In the genomic region with DNA sequence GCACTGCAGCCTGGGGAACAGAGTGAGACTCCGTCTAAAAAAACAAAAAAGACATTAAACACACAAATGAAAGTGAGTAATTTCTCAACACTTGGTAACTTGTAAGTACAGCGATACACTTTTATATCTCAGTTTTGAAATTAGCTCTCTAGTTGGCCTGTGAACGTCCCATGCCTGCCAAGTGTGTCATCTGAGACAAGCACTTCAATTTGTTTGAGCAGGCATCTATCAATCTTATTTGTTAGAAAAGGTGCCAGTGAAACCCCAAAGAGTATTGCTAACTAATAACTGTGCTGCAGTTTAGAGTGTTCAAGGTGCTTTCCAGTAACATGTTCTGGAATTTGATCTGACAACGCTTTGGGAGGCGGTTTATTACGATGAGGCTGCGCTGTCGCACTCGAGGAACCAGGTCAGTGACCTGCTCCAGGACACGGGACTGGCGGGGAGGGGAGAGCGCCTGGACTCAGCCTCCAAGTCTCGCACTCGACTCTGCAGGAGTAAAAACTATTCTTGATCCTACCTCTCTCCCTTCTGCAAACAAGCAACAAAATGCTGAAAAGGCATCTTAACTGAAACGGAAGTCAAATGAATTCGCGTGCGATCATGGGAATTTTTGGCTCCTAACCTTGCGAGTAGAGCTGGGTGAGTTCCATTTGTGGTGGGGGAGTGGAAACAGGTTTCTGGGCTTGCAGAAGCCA, we compare ENCODE assay signal across 8 cellular contexts. TPM values are rescaled to one million over a fixed set of nuclear protein-coding genes. Genes with fewer than 3 reads are reported as not detected.
DNase-seq lines count a peak whose midpoint lies in the region; ATAC-seq and TF ChIP-seq lines count a peak whose summit lies in the region.

No MANE protein-coding gene starts in this region.

- H3K27me3 Mint-ChIP-seq in CD4-positive, alpha-beta T cell, result no peaks in the 10 kb centered on the region
- H3K27me3 Mint-ChIP-seq in T-helper 1 cell treated with Interleukin-12 subunit alpha and Interleukin-12 subunit beta and Interleukin-4 antibody, amounts not matched to agents 30 μg/mL and 1 μg/mL, for 36 hours (ENCODE audit: low read depth), result peaks cover 3% of the 10 kb centered on the region
- H3K27me3 Mint-ChIP-seq in type B pancreatic cell, result no peaks in the 10 kb centered on the region

- intact Hi-C loops in CD4-positive, alpha-beta T cell (cut with DNase I, micrococcal nuclease), result loop anchor here (1.0 to 10.0 kb wide), 5 partner anchors 64 to 930 kb away; a partner anchor contains a TSS

- no peaks in the 10 kb centered on the region for H3K9me3 Mint-ChIP-seq in CD4-positive, alpha-beta T cell
- H3K9me3 Mint-ChIP-seq in T-helper 1 cell treated with Interleukin-12 subunit alpha and Interleukin-12 subunit beta and Interleukin-4 antibody, amounts not matched to agents 30 μg/mL and 1 μg/mL, for 36 hours, result no peaks in the 10 kb centered on the region
- no peaks in the 10 kb centered on the region for H3K9me3 Mint-ChIP-seq in type B pancreatic cell

- H3K4me1 Mint-ChIP-seq in CD4-positive, alpha-beta T cell (ENCODE audit: low read depth), result peaks cover 37% of the 10 kb centered on the region
- peaks cover 25% of the 10 kb centered on the region for H3K4me1 Mint-ChIP-seq in T-helper 1 cell treated with Interleukin-12 subunit alpha and Interleukin-12 subunit beta and Interleukin-4 antibody, amounts not matched to agents 30 μg/mL and 1 μg/mL, for 36 hours (ENCODE audit: low read depth)
- H3K4me1 Mint-ChIP-seq in type B pancreatic cell (ENCODE audit: unreplicated experiment), result peaks cover 30% of the 10 kb centered on the region

- no peaks in the 10 kb centered on the region for H3K9me3 ChIP-seq in CD4-positive, alpha-beta T cell (ENCODE audit: control insufficient read depth, low read length)
- no peaks in the 10 kb centered on the region for H3K9me3 ChIP-seq in esophagus (ENCODE audit: control insufficient read depth in 2 of 2, insufficient read depth in 1 of 2, low read depth in 1 of 2, low read length in 1 of 2)
- H3K9me3 ChIP-seq in muscle layer of duodenum (ENCODE audit: control insufficient read depth in 1 of 2, low read length in 2 of 2), result no peaks in the 10 kb centered on the region

- no peak for ATAC-seq in CD4-positive, alpha-beta T cell (ENCODE audit: poor library complexity)
- peak; percentile 0 for ATAC-seq in HG02588 (IDR thresholded peaks at IDR 0.05; ENCODE audit: unreplicated experiment)
- no peak for ATAC-seq in HG03095 (IDR thresholded peaks at IDR 0.05; ENCODE audit: unreplicated experiment)

- CTCF ChIA-PET in CD4-positive, alpha-beta T cell (lab: Charles Lee), result no interaction called here

- POLR2A ChIA-PET in CD4-positive, alpha-beta T cell (lab: Charles Lee), result interaction anchor here (0.7 to 1.1 kb wide), 3 partner anchors 62 to 413 kb away, joined by 3 to 12 read pairs (median 3); a partner anchor contains a TSS

- H3K4me3 Mint-ChIP-seq in CD4-positive, alpha-beta T cell, result peak overlapping the region; percentile 98
- peak overlapping the region; percentile 88 for H3K4me3 Mint-ChIP-seq in T-helper 1 cell treated with Interleukin-12 subunit alpha and Interleukin-12 subunit beta and Interleukin-4 antibody, amounts not matched to agents 30 μg/mL and 1 μg/mL, for 36 hours
- peak overlapping the region; percentile 93 for H3K4me3 Mint-ChIP-seq in type B pancreatic cell

- WGBS in esophagus, 2 donors, result 15 to 16% methylated on average over 19 of the region's 19 CpGs

- H3K27ac ChIP-seq in CD4-positive, alpha-beta T cell (ENCODE audit: low read depth, low read length), result peak overlapping the region; percentile 45
- H3K27ac ChIP-seq in esophagus (ENCODE audit: low read depth in 2 of 2, low read length in 1 of 2), result peak overlapping the region; percentile 97 to 99
- H3K27ac ChIP-seq in muscle layer of duodenum (ENCODE audit: low read length), result peak overlapping the region; percentile 81

- no peaks in the 10 kb centered on the region for H3K27me3 ChIP-seq in CD4-positive, alpha-beta T cell (ENCODE audit: control insufficient read depth, insufficient read depth, low read length)
- no peaks in the 10 kb centered on the region for H3K27me3 ChIP-seq in esophagus (ENCODE audit: control insufficient read depth in 1 of 2, insufficient read depth in 2 of 2, low read length in 2 of 2)
- no peaks in the 10 kb centered on the region for H3K27me3 ChIP-seq in muscle layer of duodenum (ENCODE audit: low read depth, low read length)

- peaks cover 19% of the 10 kb centered on the region for H3K36me3 Mint-ChIP-seq in CD4-positive, alpha-beta T cell (ENCODE audit: low read depth)
- H3K36me3 Mint-ChIP-seq in T-helper 1 cell treated with Interleukin-12 subunit alpha and Interleukin-12 subunit beta and Interleukin-4 antibody, amounts not matched to agents 30 μg/mL and 1 μg/mL, for 36 hours (ENCODE audit: low read depth), result peaks cover 9% of the 10 kb centered on the region
- peaks cover 13% of the 10 kb centered on the region for H3K36me3 Mint-ChIP-seq in type B pancreatic cell

- H3K27ac Mint-ChIP-seq in CD4-positive, alpha-beta T cell, result peak overlapping the region; percentile 100
- H3K27ac Mint-ChIP-seq in T-helper 1 cell treated with Interleukin-12 subunit alpha and Interleukin-12 subunit beta and Interleukin-4 antibody, amounts not matched to agents 30 μg/mL and 1 μg/mL, for 36 hours, result peak overlapping the region; percentile 90
- H3K27ac Mint-ChIP-seq in type B pancreatic cell, result peak overlapping the region; percentile 98

- DNase-seq in CD4-positive, alpha-beta T cell, result peak in 4 of 10 experiments; percentile 2 to 33 (median 8)
- no peak for DNase-seq in type B pancreatic cell (ENCODE audit: extremely low spot score, unreplicated experiment)
- DNase-seq in kidney glomerular epithelial cell (lab: John Stamatoyannopoulos, UW), result no peak

- no peak for TF ChIP-seq CTCF in CD4-positive, alpha-beta T cell (IDR thresholded peaks at IDR 0.05)
- TF ChIP-seq CTCF in type B pancreatic cell (conservative IDR thresholded peaks at IDR 0.05), result no peak

- H3K4me1 ChIP-seq in esophagus (ENCODE audit: control insufficient read depth in 2 of 2, insufficient read depth in 2 of 2, low read length in 1 of 2) (no peaks in the 10 kb centered on the region), muscle layer of duodenum (ENCODE audit: control insufficient read depth in 1 of 2, insufficient read depth in 2 of 2, low read length in 2 of 2) (peaks cover 8 to 14% of the 10 kb centered on the region in 2 donors)

- peak overlapping the region; percentile 80 to 87 for H3K4me3 ChIP-seq in esophagus (ENCODE audit: low read depth in 1 of 2, low read length in 2 of 2)
- peak overlapping the region; percentile 79 to 86 for H3K4me3 ChIP-seq in muscle layer of duodenum (ENCODE audit: low read depth in 1 of 2, low read length in 2 of 2)

- no peaks in the 10 kb centered on the region for H3K36me3 ChIP-seq in esophagus (ENCODE audit: control insufficient read depth in 2 of 2, insufficient read depth in 2 of 2, low read length in 1 of 2)
- no peaks in the 10 kb centered on the region for H3K36me3 ChIP-seq in muscle layer of duodenum (ENCODE audit: control insufficient read depth in 1 of 2, insufficient read depth in 2 of 2, low read length in 2 of 2)

RNA-seq across cellular contexts. Expression of a gene that starts 1.1 kb away (rescaled TPM):
- total RNA-seq in CD4-positive, alpha-beta T cell, result 10 to 100 TPM; 27.7 to 30.3 TPM
- 10 to 100 TPM; 13.9 to 17.7 TPM for polyA plus RNA-seq in esophagus
- 98.6 and 107 TPM in 2 replicates for total RNA-seq in type B pancreatic cell (ENCODE audit: low replicate concordance)

Comparison
In these comparisons a context has a peak if more than half of its experiments do, and no peak if none do; other contexts are left out.
1. H3K27ac ChIP-seq: peak in every context shown above with its lines; median percentile 98 in esophagus; 81 in muscle layer of duodenum; 45 in CD4-positive, alpha-beta T cell.